In the genomic region with DNA sequence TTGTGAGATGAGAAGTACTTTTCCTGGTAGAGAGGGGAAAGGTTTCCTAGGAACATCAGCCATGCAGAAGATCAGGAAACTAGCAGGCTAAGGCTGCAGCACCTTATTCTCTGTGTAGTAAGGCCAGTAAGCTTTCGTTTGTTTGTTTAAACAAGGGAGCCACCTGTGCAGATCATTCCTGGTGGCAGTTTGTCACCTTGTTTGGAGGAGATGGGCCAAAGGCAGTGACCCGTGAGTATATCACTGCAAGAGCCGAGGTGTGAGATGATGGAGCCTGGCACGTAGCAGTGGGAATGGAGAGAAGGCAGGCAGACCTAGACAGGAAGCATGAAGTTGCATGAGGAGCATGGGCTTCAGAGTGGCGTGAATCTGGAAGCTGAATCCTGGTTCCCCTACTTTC, we compare ENCODE assay signal across 10 cellular contexts. TPM values are rescaled to one million over a fixed set of nuclear protein-coding genes. Genes with fewer than 3 reads are reported as not detected.
DNase-seq lines count a peak whose midpoint lies in the region; ATAC-seq and TF ChIP-seq lines count a peak whose summit lies in the region.
"Had no signal": no experiment of that assay in that cellular context is flagged by ENCODE, and none has a peak within 500 bp of the region (broad histone marks: within the 10 kb centered on the region; RNA-seq: fewer than 3 reads in every experiment).

No MANE protein-coding gene starts in this region.

- TF ChIP-seq CTCF in BE2C (IDR thresholded peaks at IDR 0.05; ENCODE audit: low read depth, low read length), result no peak
- no peak for TF ChIP-seq CTCF in vagina (IDR thresholded peaks at IDR 0.05)

- intact Hi-C loops in activated CD4-positive, alpha-beta T cell treated with anti-CD3 and anti-CD28 coated beads, Interleukin-2, amount 10 ng/mL, durations not matched to agents 24 days and 14 days (cut with micrococcal nuclease), result loop anchor here (2.0 to 5.0 kb wide), 2 partner anchors 19 to 350 kb away; partner anchors contain the start of genes ATG7 and VGLL4
- intact Hi-C loops in dendritic cell treated with granulocyte-macrophage colony-stimulating factor and Interleukin-4, amounts not matched to agents 40 ng/mL and 50 ng/mL, for 4 days (cut with micrococcal nuclease), result no loop called here
- intact Hi-C loops in vagina (cut with DNase I), result no loop called here

- H3K36me3 ChIP-seq in skeletal muscle satellite cell (ENCODE audit: insufficient read depth, low read length) (no peaks in the 10 kb centered on the region), BE2C (no peaks in the 10 kb centered on the region), vagina (no peaks in the 10 kb centered on the region)
- H3K36me3 ChIP-seq: breast epithelium had no signal

- H3K27ac Mint-ChIP-seq in activated CD4-positive, alpha-beta T cell treated with anti-CD3 and anti-CD28 coated beads, Interleukin-2, amount 10 ng/mL, durations not matched to agents 24 days and 14 days, result peak overlapping the region; percentile 88
- H3K27ac Mint-ChIP-seq in dendritic cell treated with granulocyte-macrophage colony-stimulating factor and Interleukin-4, amounts not matched to agents 40 ng/mL and 50 ng/mL, for 4 days, result peak overlapping the region; percentile 86

- no peak overlapping the region for H3K4me3 ChIP-seq in skeletal muscle satellite cell (ENCODE audit: low read length)
- no peak overlapping the region for H3K4me3 ChIP-seq in BE2C (ENCODE audit: low read depth, low read length)
- H3K4me3 ChIP-seq in vagina, result no peak overlapping the region
- H3K4me3 ChIP-seq: breast epithelium had no signal

- no peaks in the 10 kb centered on the region for H3K9me3 ChIP-seq in skeletal muscle satellite cell (replicated peaks; ENCODE audit: low read length)
- no peaks in the 10 kb centered on the region for H3K9me3 ChIP-seq in BE2C
- H3K9me3 ChIP-seq in vagina, result no peaks in the 10 kb centered on the region
- H3K9me3 ChIP-seq: breast epithelium had no signal

- no peaks in the 10 kb centered on the region for H3K9me3 Mint-ChIP-seq in activated CD4-positive, alpha-beta T cell treated with anti-CD3 and anti-CD28 coated beads, Interleukin-2, amount 10 ng/mL, durations not matched to agents 24 days and 14 days
- H3K9me3 Mint-ChIP-seq in dendritic cell treated with granulocyte-macrophage colony-stimulating factor and Interleukin-4, amounts not matched to agents 40 ng/mL and 50 ng/mL, for 4 days, result no peaks in the 10 kb centered on the region

- H3K4me2 ChIP-seq in skeletal muscle satellite cell (ENCODE audit: low read length), result no peak overlapping the region

- H3K27ac ChIP-seq in vagina, result no peak overlapping the region
- H3K27ac ChIP-seq: breast epithelium had no signal

- H3K27me3 Mint-ChIP-seq in activated CD4-positive, alpha-beta T cell treated with anti-CD3 and anti-CD28 coated beads, Interleukin-2, amount 10 ng/mL, durations not matched to agents 24 days and 14 days, result no peaks in the 10 kb centered on the region
- no peaks in the 10 kb centered on the region for H3K27me3 Mint-ChIP-seq in dendritic cell treated with granulocyte-macrophage colony-stimulating factor and Interleukin-4, amounts not matched to agents 40 ng/mL and 50 ng/mL, for 4 days

- peaks cover 35% of the 10 kb centered on the region for H3K36me3 Mint-ChIP-seq in activated CD4-positive, alpha-beta T cell treated with anti-CD3 and anti-CD28 coated beads, Interleukin-2, amount 10 ng/mL, durations not matched to agents 24 days and 14 days (ENCODE audit: low read depth)
- H3K36me3 Mint-ChIP-seq in dendritic cell treated with granulocyte-macrophage colony-stimulating factor and Interleukin-4, amounts not matched to agents 40 ng/mL and 50 ng/mL, for 4 days (ENCODE audit: low read depth), result peaks cover 69% of the 10 kb centered on the region

- H3K27me3 ChIP-seq in skeletal muscle satellite cell (ENCODE audit: control insufficient read depth, insufficient read depth, low read length) (no peaks in the 10 kb centered on the region), BE2C (no peaks in the 10 kb centered on the region), vagina (no peaks in the 10 kb centered on the region)
- H3K27me3 ChIP-seq: breast epithelium had no signal

- H3K9ac ChIP-seq in skeletal muscle satellite cell (ENCODE audit: low read depth, low read length), result peak overlapping the region; percentile 26

- DNase-seq in activated CD4-positive, alpha-beta T cell treated with anti-CD3 and anti-CD28 coated beads, Interleukin-2, amount 10 ng/mL, durations not matched to agents 24 days and 14 days, result no peak
- DNase-seq in activated CD4-positive, alpha-beta T cell treated with anti-CD3 and anti-CD28 coated beads, Interleukin-2, amount 50 U/mL, for 4 hours, result no peak
- peak; percentile 29 for DNase-seq in NCI-H510A (lab: John Stamatoyannopoulos, UW)
- no peak for DNase-seq in BE2C
- no peak for DNase-seq in vagina (ENCODE audit: extremely low spot score in 2 of 2)
- DNase-seq: activated CD8-positive, alpha-beta memory T cell treated with anti-CD3 and anti-CD28 coated beads for 24 hours had no signal

- H3K4me1 ChIP-seq in skeletal muscle satellite cell (ENCODE audit: control insufficient read depth, insufficient read depth, low read length) (peaks cover 50% of the 10 kb centered on the region), BE2C (no peaks in the 10 kb centered on the region), vagina (peaks cover 34% of the 10 kb centered on the region)

- peak overlapping the region; percentile 53 for H3K4me3 Mint-ChIP-seq in activated CD4-positive, alpha-beta T cell treated with anti-CD3 and anti-CD28 coated beads, Interleukin-2, amount 10 ng/mL, durations not matched to agents 24 days and 14 days
- no peak overlapping the region for H3K4me3 Mint-ChIP-seq in dendritic cell treated with granulocyte-macrophage colony-stimulating factor and Interleukin-4, amounts not matched to agents 40 ng/mL and 50 ng/mL, for 4 days

- ATAC-seq in HG02798 (IDR thresholded peaks at IDR 0.05; ENCODE audit: poor library complexity, unreplicated experiment), result no peak

- no peak for TF ChIP-seq POLR2A in vagina (IDR thresholded peaks at IDR 0.05)

- peaks cover 44% of the 10 kb centered on the region for H3K4me1 Mint-ChIP-seq in activated CD4-positive, alpha-beta T cell treated with anti-CD3 and anti-CD28 coated beads, Interleukin-2, amount 10 ng/mL, durations not matched to agents 24 days and 14 days
- H3K4me1 Mint-ChIP-seq in dendritic cell treated with granulocyte-macrophage colony-stimulating factor and Interleukin-4, amounts not matched to agents 40 ng/mL and 50 ng/mL, for 4 days (ENCODE audit: low read depth), result peaks cover 74% of the 10 kb centered on the region

RNA-seq across cellular contexts. Expression of gene ATG7, which starts 19.6 kb away (rescaled TPM):
- 37.7 and 41.4 TPM in 2 replicates for total RNA-seq in activated CD4-positive, alpha-beta T cell treated with anti-CD3 and anti-CD28 coated beads, Interleukin-2, amount 10 ng/mL, durations not matched to agents 24 days and 14 days
- 109 and 175 TPM in 2 replicates for total RNA-seq in skeletal muscle satellite cell (2012; rRNA removed)
- polyA plus RNA-seq in BE2C (2012; ENCODE audit: insufficient read depth, insufficient read length, low read depth), result 7.4 TPM
- 55.0 TPM for total RNA-seq in vagina
